ENCODE assay signal across 9 cellular contexts in genomic region chr10:124534231-124534798, GRCh38.
A peak's percentile ranks its signal among the peaks of the same experiment; 100 is the strongest.
DNase-seq lines count a peak whose midpoint lies in the region; ATAC-seq and TF ChIP-seq lines count a peak whose summit lies in the region.
"Had no signal": no experiment of that assay in that cellular context is flagged by ENCODE, and none has a peak within 500 bp of the region (broad histone marks: within the 10 kb centered on the region; RNA-seq: fewer than 3 reads in every experiment).

No MANE protein-coding gene starts in this region.

- no peak for ATAC-seq in HG02642 (IDR thresholded peaks at IDR 0.05; ENCODE audit: poor library complexity, unreplicated experiment)
- ATAC-seq in HG03520 (IDR thresholded peaks at IDR 0.05; ENCODE audit: unreplicated experiment) = no peak

- H3K4me3 ChIP-seq in GM12865 (ENCODE audit: low read depth, low read length) (no peak overlapping the region), fibroblast of the aortic adventitia (ENCODE audit: low read depth, low read length) (no peak overlapping the region)

- peak; percentile 38 for DNase-seq in GM12865 (ENCODE audit: low read depth)
- DNase-seq in NOMO-1 treated with dmso at 0.1 percent for 144 hours (lab: John Stamatoyannopoulos, UW; ENCODE audit: unreplicated experiment) = peak; percentile 68
- peak; percentile 30 for DNase-seq in fibroblast of the aortic adventitia (ENCODE audit: low read depth)
- DNase-seq in non-pigmented ciliary epithelial cell (ENCODE audit: low read depth) = peak; percentile 4
- no peak for DNase-seq in DMS114 treated with DMSO at 0.1 percent for 48 hours (lab: John Stamatoyannopoulos, UW; ENCODE audit: unreplicated experiment)
- DNase-seq in AG20443 (ENCODE audit: low spot score) = no peak
- DNase-seq: NCI-H146 had no signal

- TF ChIP-seq CTCF in GM12865 (IDR thresholded peaks at IDR 0.05; ENCODE audit: insufficient read depth, low read depth, low read length, missing control alignments) (peak; percentile 32), fibroblast of the aortic adventitia (IDR thresholded peaks at IDR 0.05; ENCODE audit: insufficient read depth, low read length) (peak; percentile 47)

Comparison
In these comparisons a context has a peak if more than half of its experiments do, and no peak if none do; other contexts are left out.
1. DNase-seq: peak in GM12865 (single experiment), NOMO-1 treated with dmso at 0.1 percent for 144 hours (single experiment), fibroblast of the aortic adventitia (single experiment) and non-pigmented ciliary epithelial cell (single experiment); none in DMS114 treated with DMSO at 0.1 percent for 48 hours (single experiment) and AG20443 (single experiment).